Comparison of ENCODE assay signal across 8 cellular contexts in genomic region chr9:6584881-6585597, GRCh38.
DNase-seq lines count a peak whose midpoint lies in the region; ATAC-seq and TF ChIP-seq lines count a peak whose summit lies in the region.

No MANE protein-coding gene starts in this region.

- H3K9ac ChIP-seq in colonic mucosa (ENCODE audit: low read depth in 2 of 2, low read length in 2 of 2) (no peak overlapping the region), neural cell (ENCODE audit: low read length) (no peak overlapping the region)

- no peaks in the 10 kb centered on the region for H3K9me3 Mint-ChIP-seq in T-helper 2 cell treated with Interferon-gamma antibody and Interleukin-4, amounts not matched to agents 5 μg/mL and 100 μg/mL, for 36 hours
- H3K9me3 Mint-ChIP-seq in stimulated activated effector memory CD8-positive, alpha-beta T cell treated with anti-CD3 and anti-CD28 coated beads, Interleukin-12 subunit alpha, Interleukin-12 subunit beta, amount 100 ng/mL, for 72 hours, result no peaks in the 10 kb centered on the region

- H3K4me3 Mint-ChIP-seq in T-helper 2 cell treated with Interferon-gamma antibody and Interleukin-4, amounts not matched to agents 5 μg/mL and 100 μg/mL, for 36 hours, result no peak overlapping the region
- no peak overlapping the region for H3K4me3 Mint-ChIP-seq in stimulated activated effector memory CD8-positive, alpha-beta T cell treated with anti-CD3 and anti-CD28 coated beads, Interleukin-12 subunit alpha, Interleukin-12 subunit beta, amount 100 ng/mL, for 72 hours

- H2AFZ ChIP-seq in neural cell (ENCODE audit: low read depth, low read length), result no peak overlapping the region

- no peak overlapping the region for H3K4me2 ChIP-seq in neural cell (ENCODE audit: low read length)

- peak; percentile 73 for TF ChIP-seq RAD21 in neural cell (conservative IDR thresholded peaks at IDR 0.05)

- H3K4me1 Mint-ChIP-seq in T-helper 2 cell treated with Interferon-gamma antibody and Interleukin-4, amounts not matched to agents 5 μg/mL and 100 μg/mL, for 36 hours (ENCODE audit: low read depth), result no peaks in the 10 kb centered on the region
- H3K4me1 Mint-ChIP-seq in stimulated activated effector memory CD8-positive, alpha-beta T cell treated with anti-CD3 and anti-CD28 coated beads, Interleukin-12 subunit alpha, Interleukin-12 subunit beta, amount 100 ng/mL, for 72 hours, result no peaks in the 10 kb centered on the region

- peaks cover 4% of the 10 kb centered on the region for H3K27me3 Mint-ChIP-seq in T-helper 2 cell treated with Interferon-gamma antibody and Interleukin-4, amounts not matched to agents 5 μg/mL and 100 μg/mL, for 36 hours (ENCODE audit: low read depth)

- H3K79me2 ChIP-seq in neural cell (replicated peaks; ENCODE audit: insufficient read depth, low read length), result no peaks in the 10 kb centered on the region

- no peaks in the 10 kb centered on the region for H3K36me3 Mint-ChIP-seq in T-helper 2 cell treated with Interferon-gamma antibody and Interleukin-4, amounts not matched to agents 5 μg/mL and 100 μg/mL, for 36 hours (ENCODE audit: low read depth)
- no peaks in the 10 kb centered on the region for H3K36me3 Mint-ChIP-seq in stimulated activated effector memory CD8-positive, alpha-beta T cell treated with anti-CD3 and anti-CD28 coated beads, Interleukin-12 subunit alpha, Interleukin-12 subunit beta, amount 100 ng/mL, for 72 hours

- 48 to 49% methylated on average over 5 of the region's 5 CpGs for WGBS in lower leg skin, 2 donors

- H3K27ac ChIP-seq in left ventricle myocardium inferior (replicated peaks), result no peak overlapping the region
- no peak overlapping the region for H3K27ac ChIP-seq in colonic mucosa
- no peak overlapping the region for H3K27ac ChIP-seq in neural cell (ENCODE audit: low read length)

- H4K20me1 ChIP-seq in neural cell (ENCODE audit: insufficient read depth), result no peaks in the 10 kb centered on the region

- H3K27me3 ChIP-seq in left ventricle myocardium inferior (ENCODE audit: low read depth) (peaks cover 16% of the 10 kb centered on the region), colonic mucosa (no peaks in the 10 kb centered on the region), neural cell (ENCODE audit: insufficient read depth, low read depth, low read length) (no peaks in the 10 kb centered on the region)

- intact Hi-C loops in left ventricle myocardium inferior (cut with micrococcal nuclease), result no loop called here
- intact Hi-C loops in cardiac septum (cut with DNase I), result loop anchor here (5.0 kb wide), 2 partner anchors 82 to 152 kb away; no protein-coding TSS in a partner anchor
- intact Hi-C loops in colonic mucosa (cut with DNase I), result loop anchor here (5.0 kb wide), 2 partner anchors 82 to 152 kb away; no protein-coding TSS in a partner anchor
- intact Hi-C loops in lower leg skin (cut with DNase I; ENCODE audit: low total_unique reads), result no loop called here

- H3K4me3 ChIP-seq in left ventricle myocardium inferior (no peak overlapping the region), colonic mucosa (no peak overlapping the region), neural cell (ENCODE audit: low read length) (no peak overlapping the region), lower leg skin (ENCODE audit: low read depth, poor library complexity, severe bottlenecking) (no peak overlapping the region)

- no peaks in the 10 kb centered on the region for H3K9me3 ChIP-seq in left ventricle myocardium inferior (replicated peaks)
- no peaks in the 10 kb centered on the region for H3K9me3 ChIP-seq in colonic mucosa
- H3K9me3 ChIP-seq in neural cell (ENCODE audit: low read length), result no peaks in the 10 kb centered on the region

- no peaks in the 10 kb centered on the region for H3K4me1 ChIP-seq in left ventricle myocardium inferior
- no peaks in the 10 kb centered on the region for H3K4me1 ChIP-seq in colonic mucosa

- H3F3A ChIP-seq in neural cell (ENCODE audit: insufficient read depth, low read length, poor library complexity, severe bottlenecking), result no peaks in the 10 kb centered on the region

- no peak for TF ChIP-seq POLR2A in lower leg skin (IDR thresholded peaks at IDR 0.05)

- H3K36me3 ChIP-seq in left ventricle myocardium inferior, result no peaks in the 10 kb centered on the region
- no peaks in the 10 kb centered on the region for H3K36me3 ChIP-seq in colonic mucosa
- H3K36me3 ChIP-seq in neural cell (ENCODE audit: insufficient read depth, low read length), result no peaks in the 10 kb centered on the region

- no peak for DNase-seq in left ventricle myocardium inferior
- no peak for DNase-seq in cardiac septum (ENCODE audit: low spot score)
- peak; percentile 35 for DNase-seq in NCI-H2227 (lab: John Stamatoyannopoulos, UW; ENCODE audit: unreplicated experiment)
- DNase-seq in colonic mucosa, result no peak
- no peak for DNase-seq in lower leg skin (ENCODE audit: low spot score in 2 of 2)
- DNase-seq in T-helper 2 cell treated with Interferon-gamma antibody and Interleukin-4, amounts not matched to agents 5 μg/mL and 100 μg/mL, for 36 hours (ENCODE audit: low spot score), result no peak
- DNase-seq in stimulated activated effector memory CD8-positive, alpha-beta T cell treated with anti-CD3 and anti-CD28 coated beads, Interleukin-12 subunit alpha, Interleukin-12 subunit beta, amount 100 ng/mL, for 72 hours (ENCODE audit: low spot score in 2 of 2), result no peak

- no peak for TF ChIP-seq EP300 in neural cell (conservative IDR thresholded peaks at IDR 0.05; ENCODE audit: poor library complexity, severe bottlenecking)

- no peak for ATAC-seq in stimulated activated effector memory CD8-positive, alpha-beta T cell treated with anti-CD3 and anti-CD28 coated beads, Interleukin-12 subunit alpha, Interleukin-12 subunit beta, amount 100 ng/mL, for 72 hours

- peak; percentile 61 for TF ChIP-seq CTCF in left ventricle myocardium inferior (IDR thresholded peaks at IDR 0.05; ENCODE audit: borderline replicate concordance)
- peak; percentile 35 for TF ChIP-seq CTCF in colonic mucosa (IDR thresholded peaks at IDR 0.05)
- TF ChIP-seq CTCF in neural cell (IDR thresholded peaks at IDR 0.05; ENCODE audit: poor library complexity, severe bottlenecking), result peak; percentile 73
- TF ChIP-seq CTCF in lower leg skin (IDR thresholded peaks at IDR 0.05), result no peak

- H3K9me2 ChIP-seq in neural cell (ENCODE audit: insufficient read depth, low read length), result no peaks in the 10 kb centered on the region

- H3K27ac Mint-ChIP-seq in T-helper 2 cell treated with Interferon-gamma antibody and Interleukin-4, amounts not matched to agents 5 μg/mL and 100 μg/mL, for 36 hours, result no peak overlapping the region
- no peak overlapping the region for H3K27ac Mint-ChIP-seq in stimulated activated effector memory CD8-positive, alpha-beta T cell treated with anti-CD3 and anti-CD28 coated beads, Interleukin-12 subunit alpha, Interleukin-12 subunit beta, amount 100 ng/mL, for 72 hours

TF ChIP-seq in neural cell, 6 proteins besides CTCF, POLR2A, EP300 and RAD21:
- TF ChIP-seq TAF1 (IDR thresholded peaks at IDR 0.05; ENCODE audit: low read depth) (no peak), SMC3 (conservative IDR thresholded peaks at IDR 0.05; ENCODE audit: poor library complexity) (peak; percentile 76)

Comparison
In these comparisons a context has a peak if more than half of its experiments do, and no peak if none do; other contexts are left out.
1. intact Hi-C loops: an anchor here in cardiac septum (5.0 kb wide) and colonic mucosa (5.0 kb wide); none called in left ventricle myocardium inferior and lower leg skin.
2. CTCF ChIP-seq: peak in left ventricle myocardium inferior (single experiment), colonic mucosa (single experiment) and neural cell (single experiment); none in lower leg skin (0 of 3).